18 cellular contexts compared by ENCODE assay signal in the genomic region with DNA sequence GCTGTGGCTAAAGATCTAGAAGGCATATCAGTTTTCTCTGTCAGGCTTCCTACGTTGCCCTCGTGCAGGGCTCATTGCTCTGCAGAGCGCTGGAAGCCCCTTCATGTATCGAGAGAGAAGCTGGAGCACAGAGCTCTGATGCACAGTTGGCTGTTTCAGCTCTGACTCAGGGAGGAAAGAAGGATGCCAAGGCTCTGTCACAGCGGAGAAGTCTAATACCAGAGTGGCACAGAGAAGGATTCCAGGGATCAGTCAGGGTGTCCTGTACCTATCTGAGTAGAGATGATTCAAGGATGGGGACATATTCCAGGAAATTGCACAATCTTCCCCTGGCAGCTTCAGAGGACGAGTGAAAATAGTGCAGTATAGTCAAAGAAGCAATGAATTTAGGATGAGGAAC.
DNase-seq lines count a peak whose midpoint lies in the region; ATAC-seq and TF ChIP-seq lines count a peak whose summit lies in the region.
"Had no signal": no experiment of that assay in that cellular context is flagged by ENCODE, and none has a peak within 500 bp of the region (broad histone marks: within the 10 kb centered on the region; RNA-seq: fewer than 3 reads in every experiment).

No MANE protein-coding gene starts in this region.

- H3K36me3 ChIP-seq in body of pancreas (replicated peaks in 1 of 2; ENCODE audit: insufficient read depth in 1 of 2, low read depth in 2 of 2): no peaks in the 10 kb centered on the region
- no peaks in the 10 kb centered on the region for H3K36me3 ChIP-seq in lower lobe of right lung
- H3K36me3 ChIP-seq: HAP-1 had no signal

- no peaks in the 10 kb centered on the region for H3K9me3 Mint-ChIP-seq in activated T-cell treated with anti-CD3 and anti-CD28 coated beads, Interleukin-2, amount 50 U/mL, for 4 hours
- H3K9me3 Mint-ChIP-seq: activated T-cell treated with anti-CD3 and anti-CD28 coated beads, Interleukin-2, amount 50 U/mL, for 24 hours; neural crest cell had no signal

- intact Hi-C loops in body of pancreas (cut with DNase I): no loop called here
- intact Hi-C loops in lower lobe of right lung (cut with DNase I): no loop called here

- H3K27me3 ChIP-seq in body of pancreas: no peaks in the 10 kb centered on the region
- no peaks in the 10 kb centered on the region for H3K27me3 ChIP-seq in lower lobe of right lung (ENCODE audit: low read depth)

- H3K4me1 ChIP-seq in body of pancreas (no peaks in the 10 kb centered on the region), lower lobe of right lung (peaks cover 4% of the 10 kb centered on the region)

- no peak overlapping the region for H3K4me3 Mint-ChIP-seq in activated T-cell treated with anti-CD3 and anti-CD28 coated beads, Interleukin-2, amount 50 U/mL, for 4 hours
- H3K4me3 Mint-ChIP-seq: activated T-cell treated with anti-CD3 and anti-CD28 coated beads, Interleukin-2, amount 50 U/mL, for 24 hours; B cell; neural crest cell had no signal

- ATAC-seq in body of pancreas: peak; percentile 21
- peak; percentile 20 to 49 for ATAC-seq in lower lobe of right lung
- no peak for ATAC-seq in activated T-cell treated with anti-CD3 and anti-CD28 coated beads, Interleukin-2, amount 50 U/mL, for 4 hours

- TF ChIP-seq POLR2A in body of pancreas (IDR thresholded peaks at IDR 0.05): no peak

- no peak overlapping the region for H3K27ac ChIP-seq in body of pancreas
- no peak overlapping the region for H3K27ac ChIP-seq in lower lobe of right lung
- H3K27ac ChIP-seq: SK-N-MC had no signal

- H3K9me3 ChIP-seq in body of pancreas (no peaks in the 10 kb centered on the region), lower lobe of right lung (no peaks in the 10 kb centered on the region)
- H3K9me3 ChIP-seq: HAP-1 had no signal

- WGBS in body of pancreas, 2 donors: 75 to 78% methylated on average over 6 of the region's 6 CpGs

- no peaks in the 10 kb centered on the region for H3K36me3 Mint-ChIP-seq in activated T-cell treated with anti-CD3 and anti-CD28 coated beads, Interleukin-2, amount 50 U/mL, for 4 hours (ENCODE audit: insufficient read depth)

- peak; percentile 72 for DNase-seq in AG08395 (ENCODE audit: low spot score)
- DNase-seq in M059J (ENCODE audit: low read depth): peak; percentile 33
- DNase-seq in body of pancreas: no peak
- DNase-seq in lower lobe of right lung: no peak
- DNase-seq in NCI-H2029 (lab: John Stamatoyannopoulos, UW): no peak
- DNase-seq in cerebellar cortex (ENCODE audit: low spot score): no peak
- DNase-seq in NCI-H1436 treated with DMSO at 0.1 percent for 48 hours (lab: John Stamatoyannopoulos, UW): no peak
- no peak for DNase-seq in activated T-cell treated with anti-CD3 and anti-CD28 coated beads, Interleukin-2, amount 50 U/mL, for 4 hours
- DNase-seq: activated T-cell treated with anti-CD3 and anti-CD28 coated beads, Interleukin-2, amount 50 U/mL, for 24 hours; DMS79; effector CD8-positive, alpha-beta T cell; left cardiac atrium; NCI-H1694 treated with DMSO at 0.1 percent for 48 hours; stimulated activated CD4-positive, alpha-beta T cell treated with anti-CD3 and anti-CD28 coated beads, Interleukin-15, amount 100 ng/mL, for 24 hours had no signal

- no peak overlapping the region for H3K4me3 ChIP-seq in body of pancreas
- H3K4me3 ChIP-seq in lower lobe of right lung: no peak overlapping the region
- H3K4me3 ChIP-seq: HAP-1, SK-N-MC had no signal

- H3K27me3 Mint-ChIP-seq in activated T-cell treated with anti-CD3 and anti-CD28 coated beads, Interleukin-2, amount 50 U/mL, for 4 hours (ENCODE audit: low read depth): peaks cover 3% of the 10 kb centered on the region
- H3K27me3 Mint-ChIP-seq: B cell had no signal

- TF ChIP-seq CTCF in body of pancreas (IDR thresholded peaks at IDR 0.05): no peak
- TF ChIP-seq CTCF in lower lobe of right lung (IDR thresholded peaks at IDR 0.05): no peak

- no peaks in the 10 kb centered on the region for H3K4me1 Mint-ChIP-seq in activated T-cell treated with anti-CD3 and anti-CD28 coated beads, Interleukin-2, amount 50 U/mL, for 4 hours (ENCODE audit: low read depth)
- H3K4me1 Mint-ChIP-seq: B cell had no signal

Comparison
In these comparisons a context has a peak if more than half of its experiments do, and no peak if none do; other contexts are left out.
1. DNase-seq: peak in AG08395 (single experiment) and M059J (single experiment); none in body of pancreas (0 of 4), lower lobe of right lung (single experiment), NCI-H2029 (single experiment), cerebellar cortex (single experiment), NCI-H1436 treated with DMSO at 0.1 percent for 48 hours (single experiment) and activated T-cell treated with anti-CD3 and anti-CD28 coated beads, Interleukin-2, amount 50 U/mL, for 4 hours (single experiment).
2. ATAC-seq: peak in body of pancreas (single experiment) and lower lobe of right lung (2 of 2); none in activated T-cell treated with anti-CD3 and anti-CD28 coated beads, Interleukin-2, amount 50 U/mL, for 4 hours (0 of 2).